24 cellular contexts compared by ENCODE assay signal in the genomic region with DNA sequence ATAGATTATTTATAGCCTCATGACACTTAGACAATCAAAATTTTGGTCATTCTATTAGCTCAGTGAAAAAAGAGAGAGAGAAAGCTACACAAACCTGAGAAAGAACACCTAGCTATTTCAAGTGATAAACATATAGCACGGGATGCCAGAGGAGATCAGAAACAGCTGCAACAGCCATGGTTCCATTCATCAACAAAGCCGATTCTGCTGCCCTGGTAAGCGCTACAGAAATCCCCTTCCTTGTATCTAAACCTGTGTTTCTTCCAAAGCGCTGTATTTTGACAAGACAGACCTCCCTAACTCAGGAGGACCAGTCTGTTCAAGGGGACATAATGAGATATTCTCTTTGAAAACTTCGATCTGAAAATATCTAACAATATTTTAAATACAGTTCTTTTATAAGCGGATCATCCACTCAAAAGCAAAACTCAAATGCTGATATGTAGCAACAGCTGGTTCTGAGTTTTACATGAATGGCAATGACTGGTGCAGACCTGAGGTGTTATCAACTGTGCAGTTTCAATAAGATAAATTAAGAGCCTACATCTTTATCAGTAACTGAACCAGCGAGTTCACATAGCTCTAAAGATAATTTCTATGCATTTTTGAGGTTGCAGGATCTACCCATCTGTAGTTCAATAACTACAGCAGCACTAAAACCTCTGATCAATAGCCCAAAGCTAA.
"Had no signal": no experiment of that assay in that cellular context is flagged by ENCODE, and none has a peak within 500 bp of the region (broad histone marks: within the 10 kb centered on the region; RNA-seq: fewer than 3 reads in every experiment).

No MANE protein-coding gene starts in this region.

- H3K27ac ChIP-seq: adrenal gland, cardiac muscle cell, colonic mucosa, epithelial cell of prostate, esophagus squamous epithelium, gastrocnemius medialis, hepatocyte, right atrium auricular region, upper lobe of left lung, vagina had no signal

- DNase-seq: activated CD4-positive, alpha-beta T cell treated with anti-CD3 and anti-CD28 coated beads for 1 hour; activated CD8-positive, alpha-beta memory T cell treated with anti-CD3 and anti-CD28 coated beads, Interleukin-2, amount 10 ng/mL, durations not matched to agents 7 days and 5 days; activated CD8-positive, alpha-beta T cell treated with anti-CD3 and anti-CD28 coated beads, Interleukin-2, amount 10 ng/mL, durations not matched to agents 7 days and 5 days; activated naive CD4-positive, alpha-beta T cell; activated T-cell treated with anti-CD3 and anti-CD28 coated beads, Interleukin-2, amount 50 U/mL, for 72 hours; adrenal gland; aorta; cerebellar nuclear complex; colonic mucosa; effector CD8-positive, alpha-beta T cell; esophagus squamous epithelium; gastrocnemius medialis; left cardiac atrium; mammary epithelial cell; naive thymus-derived CD8-positive, alpha-beta T cell; stimulated activated CD4-positive, alpha-beta T cell treated with anti-CD3 and anti-CD28 coated beads, Interleukin-12 subunit alpha, Interleukin-12 subunit beta, amount 100 ng/mL, for 4 hours; stimulated activated CD4-positive, alpha-beta T cell treated with anti-CD3 and anti-CD28 coated beads, Interleukin-4, amount 100 ng/mL, for 1 hour; T-helper 17 cell; upper lobe of left lung had no signal

- H3K4me1 ChIP-seq: adrenal gland, colonic mucosa, esophagus squamous epithelium, gastrocnemius medialis, right atrium auricular region, upper lobe of left lung, vagina had no signal

- H3K4me3 ChIP-seq: adrenal gland, cardiac muscle cell, colonic mucosa, esophagus squamous epithelium, gastrocnemius medialis, hepatocyte, right atrium auricular region, upper lobe of left lung, vagina had no signal

- H3K9me3 ChIP-seq: adrenal gland, colonic mucosa, esophagus squamous epithelium, gastrocnemius medialis, right atrium auricular region, upper lobe of left lung, vagina had no signal

- H3K4me2 ChIP-seq: hepatocyte had no signal

- H3K27me3 ChIP-seq: adrenal gland, cardiac muscle cell, colonic mucosa, esophagus squamous epithelium, gastrocnemius medialis, hepatocyte, right atrium auricular region, upper lobe of left lung, vagina had no signal

- H3K36me3 ChIP-seq: adrenal gland, cardiac muscle cell, colonic mucosa, esophagus squamous epithelium, gastrocnemius medialis, right atrium auricular region, upper lobe of left lung, vagina had no signal

- H3K79me2 ChIP-seq: hepatocyte had no signal

- H2AFZ ChIP-seq: hepatocyte had no signal
